In the genomic region with DNA sequence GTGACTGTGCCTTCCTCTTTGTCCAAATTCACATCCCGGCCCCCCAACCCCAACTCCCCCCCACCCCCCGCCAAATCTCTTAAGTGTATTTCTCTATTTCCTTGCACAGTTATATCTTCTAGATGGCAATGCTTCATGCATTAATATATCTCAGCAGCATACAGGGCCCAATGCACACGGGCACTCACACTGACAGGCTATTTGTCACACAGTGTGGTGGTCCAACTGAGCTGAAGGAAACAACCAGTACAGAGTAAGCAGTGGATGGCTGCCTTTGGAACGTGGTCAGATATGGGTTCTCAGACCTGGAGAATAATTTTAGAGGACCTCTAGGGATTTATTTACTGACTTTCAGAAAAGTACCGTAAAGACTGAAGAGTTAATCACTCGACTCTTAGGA, we compare ENCODE assay signal across 9 cellular contexts. TPM values are rescaled to one million over a fixed set of nuclear protein-coding genes. Genes with fewer than 3 reads are reported as not detected.
DNase-seq lines count a peak whose midpoint lies in the region; ATAC-seq and TF ChIP-seq lines count a peak whose summit lies in the region.
"Had no signal": no experiment of that assay in that cellular context is flagged by ENCODE, and none has a peak within 500 bp of the region (broad histone marks: within the 10 kb centered on the region; RNA-seq: fewer than 3 reads in every experiment).

No MANE protein-coding gene starts in this region.

- DNase-seq in RWPE2 (ENCODE audit: low spot score) (no peak), foreskin fibroblast (no peak), cerebellar nuclear complex (lab: John Stamatoyannopoulos, UW) (no peak), NCI-H345 (lab: John Stamatoyannopoulos, UW) (no peak), superior temporal gyrus (ENCODE audit: extremely low spot score) (no peak)
- DNase-seq in stimulated activated CD4-positive, alpha-beta T cell treated with anti-CD3 and anti-CD28 coated beads, Interleukin-1b, Interleukin-23, amount 100 ng/mL, for 48 hours: no peak

- TF ChIP-seq CTCF in RWPE2 (IDR thresholded peaks at IDR 0.05; ENCODE audit: poor library complexity, severe bottlenecking): no peak
- no peak for TF ChIP-seq CTCF in foreskin fibroblast (IDR thresholded peaks at IDR 0.05; ENCODE audit: low read depth, low read length)

- peak overlapping the region; percentile 84 to 96 (median 90) for H3K9ac ChIP-seq in skeletal muscle tissue (ENCODE audit: low read depth in 1 of 3, low read length in 3 of 3)

- H3K36me3 ChIP-seq in RWPE2 (ENCODE audit: low read depth): peaks cover 11% of the 10 kb centered on the region
- peaks cover 0 to 3% (median 0%) of the 10 kb centered on the region in 3 donors for H3K36me3 ChIP-seq in skeletal muscle tissue (ENCODE audit: control insufficient read depth in 3 of 3, insufficient read depth in 3 of 3, low read length in 3 of 3)

- peak overlapping the region; percentile 52 for H3K4me3 ChIP-seq in RWPE2 (ENCODE audit: severe bottlenecking)
- H3K4me3 ChIP-seq in foreskin fibroblast (ENCODE audit: low read depth in 1 of 2, low read length in 2 of 2): peak overlapping the region; percentile 96 to 99
- H3K4me3 ChIP-seq in skeletal muscle tissue (ENCODE audit: low read length in 3 of 3): peak overlapping the region; percentile 84 to 98 (median 92)

- H3K27ac ChIP-seq in RWPE2 (ENCODE audit: poor library complexity, severe bottlenecking): peak overlapping the region; percentile 36
- peak overlapping the region; percentile 79 for H3K27ac ChIP-seq in skeletal muscle tissue (ENCODE audit: low read depth, low read length)

- ATAC-seq in GM21360 (IDR thresholded peaks at IDR 0.05; ENCODE audit: unreplicated experiment) (peak; percentile 12), RWPE2 (ENCODE audit: low read depth) (peak; percentile 35; the same call in 1 of the 3 replicates)

- H3K4me1 ChIP-seq in RWPE2 (ENCODE audit: insufficient read depth, poor library complexity, severe bottlenecking) (peaks cover 17% of the 10 kb centered on the region), skeletal muscle tissue (ENCODE audit: control insufficient read depth in 3 of 3, insufficient read depth in 3 of 3, low read length in 3 of 3) (peaks cover 9 to 15% (median 10%) of the 10 kb centered on the region in 3 donors)

- H3K27me3 ChIP-seq in RWPE2 (ENCODE audit: insufficient read depth, poor library complexity, severe bottlenecking) (no peaks in the 10 kb centered on the region), skeletal muscle tissue (ENCODE audit: control insufficient read depth in 3 of 3, insufficient read depth in 3 of 3, low read length in 3 of 3) (peaks cover 0 to 7% (median 0%) of the 10 kb centered on the region in 3 donors)

- H3K9me3 ChIP-seq in RWPE2 (ENCODE audit: severe bottlenecking) (no peaks in the 10 kb centered on the region), skeletal muscle tissue (ENCODE audit: control insufficient read depth in 3 of 3, low read length in 3 of 3) (no peaks in the 10 kb centered on the region)

RNA-seq across cellular contexts. Expression of a gene that starts 0.7 kb away (rescaled TPM):
- 21.9 TPM for total RNA-seq in skeletal muscle tissue

RNA-seq across cellular contexts. Expression of a gene that starts 34.5 kb away (rescaled TPM):
- 2.6 TPM for total RNA-seq in skeletal muscle tissue
- total RNA-seq: pulmonary artery endothelial cell had no signal
